ENCODE assay signal across 20 cellular contexts in genomic region chr2:157808421-157808820, GRCh38.
A peak's percentile ranks its signal among the peaks of the same experiment; 100 is the strongest.
DNase-seq lines count a peak whose midpoint lies in the region; ATAC-seq and TF ChIP-seq lines count a peak whose summit lies in the region.
"Had no signal": no experiment of that assay in that cellular context is flagged by ENCODE, and none has a peak within 500 bp of the region (broad histone marks: within the 10 kb centered on the region; RNA-seq: fewer than 3 reads in every experiment).

No MANE protein-coding gene starts in this region.

- DNase-seq in Right ventricle myocardium superior (no peak), right atrium auricular region (ENCODE audit: low spot score) (no peak), left ventricle myocardium superior (no peak), psoas muscle (no peak), NCI-H2081 (lab: John Stamatoyannopoulos, UW) (no peak), T-helper 17 cell (no peak), glutamatergic neuron (no peak)
- DNase-seq: Calu3, DMS153, DND-41, Karpas-422, NCI-H1092 treated with DMSO at 0.1 percent for 48 hours, NCI-H1436, NCI-H187, NCI-H2171 treated with DMSO at 0.1 percent for 48 hours, NCI-H345, NCI-H524 treated with DMSO at 0.1 percent for 48 hours, NCI-H774 had no signal

- H3K4me3 ChIP-seq in right atrium auricular region = no peak overlapping the region
- no peak overlapping the region for H3K4me3 ChIP-seq in psoas muscle

- H3K36me3 Mint-ChIP-seq in T-helper 17 cell (ENCODE audit: low read depth) (peaks cover 8% of the 10 kb centered on the region), glutamatergic neuron (ENCODE audit: unreplicated experiment) (no peaks in the 10 kb centered on the region)

- H3K4me1 Mint-ChIP-seq in T-helper 17 cell (peaks cover 20% of the 10 kb centered on the region), glutamatergic neuron (ENCODE audit: low read depth, unreplicated experiment) (peaks cover 25% of the 10 kb centered on the region)

- H3K9me3 ChIP-seq in right atrium auricular region (no peaks in the 10 kb centered on the region), psoas muscle (no peaks in the 10 kb centered on the region), T-helper 17 cell (ENCODE audit: control insufficient read depth, low read length, poor library complexity, severe bottlenecking) (no peaks in the 10 kb centered on the region)

- H3K27ac Mint-ChIP-seq in T-helper 17 cell = no peak overlapping the region
- H3K27ac Mint-ChIP-seq in glutamatergic neuron (ENCODE audit: unreplicated experiment) = no peak overlapping the region

- WGBS in psoas muscle, 3 donors = 17 to 30% (median 22%) methylated on average over 3 of the region's 3 CpGs

- H3K36me3 ChIP-seq in right atrium auricular region (no peaks in the 10 kb centered on the region), psoas muscle (ENCODE audit: insufficient read depth in 1 of 2, low read depth in 1 of 2) (no peaks in the 10 kb centered on the region)

- H3K4me3 Mint-ChIP-seq in T-helper 17 cell (no peak overlapping the region), glutamatergic neuron (ENCODE audit: unreplicated experiment) (no peak overlapping the region)

- no peaks in the 10 kb centered on the region for H3K9me3 Mint-ChIP-seq in glutamatergic neuron (ENCODE audit: unreplicated experiment)

- intact Hi-C loops in Right ventricle myocardium superior (cut with DNase I) (no loop called here), left ventricle myocardium superior (cut with micrococcal nuclease) (no loop called here), psoas muscle (cut with DNase I) (no loop called here)

- H3K27me3 ChIP-seq in right atrium auricular region (no peaks in the 10 kb centered on the region), psoas muscle (ENCODE audit: insufficient read depth in 3 of 3, low read length in 2 of 3) (no peaks in the 10 kb centered on the region)

- H3K27me3 Mint-ChIP-seq in T-helper 17 cell (no peaks in the 10 kb centered on the region), glutamatergic neuron (ENCODE audit: unreplicated experiment) (no peaks in the 10 kb centered on the region)

- H3K4me1 ChIP-seq in right atrium auricular region (peaks cover 0 to 46% of the 10 kb centered on the region in 2 donors), psoas muscle (peaks cover 60% of the 10 kb centered on the region)

- peak; percentile 68 for ATAC-seq in Right ventricle myocardium superior (ENCODE audit: poor library complexity)
- peak; percentile 77 for ATAC-seq in left ventricle myocardium superior
- peak; percentile 73 to 90 (median 85) for ATAC-seq in psoas muscle
- ATAC-seq in T-helper 17 cell = no peak
- ATAC-seq: HCT116, HepG2 had no signal

- H3K27ac ChIP-seq in right atrium auricular region (peak overlapping the region in 1 of 2 donors; percentile 69), psoas muscle (peak overlapping the region; percentile 76)

- TF ChIP-seq CTCF in right atrium auricular region (IDR thresholded peaks at IDR 0.05) = no peak
- no peak for TF ChIP-seq CTCF in psoas muscle (IDR thresholded peaks at IDR 0.05)
- TF ChIP-seq CTCF in glutamatergic neuron (IDR thresholded peaks at IDR 0.05; ENCODE audit: partially characterized antibody, unreplicated experiment) = no peak
